In the genomic region with DNA sequence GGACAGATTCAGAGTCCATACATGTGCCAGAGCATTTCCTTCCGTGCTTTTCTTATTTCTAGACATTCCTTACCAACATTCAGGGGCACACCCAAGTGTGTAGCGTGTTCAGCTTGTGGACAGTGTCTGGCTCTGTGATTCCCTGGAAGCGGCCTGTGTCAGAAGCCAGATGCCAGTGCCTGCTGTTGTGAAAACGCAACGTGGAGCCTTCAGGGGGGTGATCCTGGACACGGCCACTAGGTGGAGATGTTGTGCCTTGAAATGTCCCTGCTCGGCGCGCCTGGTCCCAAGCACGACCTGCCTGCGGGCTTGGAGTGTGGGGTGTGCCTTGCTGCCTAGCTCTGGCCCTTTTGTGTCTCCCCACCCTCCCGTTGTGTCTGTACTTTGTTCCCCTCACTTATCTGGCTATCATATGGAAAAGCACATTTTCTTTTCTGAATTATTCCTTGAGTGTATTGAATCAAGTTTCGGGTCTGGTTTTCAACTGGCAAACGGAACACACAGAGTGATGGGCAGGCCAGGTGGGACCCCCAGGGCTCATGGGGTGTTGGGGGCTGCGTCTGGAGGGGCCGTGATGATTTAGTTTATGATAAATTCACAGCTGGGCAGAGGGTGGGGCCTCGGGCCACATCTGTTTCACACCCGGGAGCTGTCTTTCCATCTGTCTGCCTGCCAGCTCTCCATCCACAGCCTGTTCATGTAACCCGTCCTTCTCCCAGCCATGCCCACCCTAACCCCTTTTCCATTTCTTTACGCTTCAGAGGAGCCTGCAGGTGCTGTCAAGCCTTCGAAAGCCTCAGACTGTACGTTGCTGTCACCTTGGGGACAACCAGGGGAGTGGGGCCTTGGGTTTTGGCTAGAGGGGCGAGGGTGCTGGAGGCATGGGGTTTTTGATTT, we compare ENCODE assay signal across 8 cellular contexts.
A peak's percentile ranks its signal among the peaks of the same experiment; 100 is the strongest.
DNase-seq lines count a peak whose midpoint lies in the region; ATAC-seq and FAIRE-seq lines count a peak whose summit lies in the region.

No MANE protein-coding gene starts in this region.

- FAIRE-seq in urothelium cell line (lab: Jason Lieb, UNC) = peak; percentile 98

- H3K4me1 ChIP-seq in SJCRH30 = peaks cover 6% of the 10 kb centered on the region

- no peak overlapping the region for H3K4me3 ChIP-seq in SJCRH30

- peak overlapping the region; percentile 17 for H3K27ac ChIP-seq in SJCRH30

- no peaks in the 10 kb centered on the region for H3K27me3 ChIP-seq in SJCRH30

- DNase-seq in DMS53 (lab: John Stamatoyannopoulos, UW) (peak; percentile 74), HPDE6-E6E7 (ENCODE audit: extremely low spot score) (peak; percentile 57), SJCRH30 (peak; percentile 89 to 94), glomerular visceral epithelial cell (ENCODE audit: extremely low spot score) (peak; percentile 40), pons (ENCODE audit: low spot score) (peak; percentile 63), urothelium cell line (ENCODE audit: low spot score) (peak; percentile 91)
- peak; percentile 19 to 56 (median 44) for DNase-seq in activated naive CD4-positive, alpha-beta T cell (lab: John Stamatoyannopoulos, UW)

- no peak for ATAC-seq in HG02981 (IDR thresholded peaks at IDR 0.05; ENCODE audit: unreplicated experiment)

- peaks cover 3% of the 10 kb centered on the region; the same call in 1 of the 2 replicates for H3K36me3 ChIP-seq in SJCRH30

- H3K9me3 ChIP-seq in SJCRH30 (replicated peaks) = no peaks in the 10 kb centered on the region

Comparison
In these comparisons a context has a peak if more than half of its experiments do, and no peak if none do; other contexts are left out.
1. DNase-seq: peak in every context shown above with its lines; median percentile 92 in SJCRH30; 91 in urothelium cell line; 74 in DMS53; 63 in pons; 57 in HPDE6-E6E7; 44 in activated naive CD4-positive, alpha-beta T cell; 40 in glomerular visceral epithelial cell.